ENCODE assay signal across 9 cellular contexts in the genomic region with DNA sequence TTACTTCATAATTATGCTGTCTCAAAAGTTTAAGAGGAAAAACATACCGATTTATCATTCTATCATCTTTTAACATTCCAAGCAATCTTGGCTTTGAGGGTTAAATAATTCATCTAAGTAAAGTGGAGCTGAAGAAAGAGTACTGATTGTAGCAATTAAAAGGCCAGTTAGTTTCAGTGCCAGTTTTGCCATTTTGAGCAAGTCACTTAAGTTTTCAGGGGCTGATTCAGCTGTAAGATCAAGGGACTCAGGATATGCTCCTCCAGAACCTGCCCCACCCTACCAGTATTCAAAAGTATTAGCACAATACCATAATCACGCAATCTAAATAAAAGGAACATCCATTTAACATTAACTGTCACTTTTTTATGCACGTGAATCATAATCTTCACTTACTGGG. TPM values are rescaled to one million over a fixed set of nuclear protein-coding genes. Genes with fewer than 3 reads are reported as not detected.
DNase-seq lines count a peak whose midpoint lies in the region; ATAC-seq and TF ChIP-seq lines count a peak whose summit lies in the region.
"Had no signal": no experiment of that assay in that cellular context is flagged by ENCODE, and none has a peak within 500 bp of the region (broad histone marks: within the 10 kb centered on the region; RNA-seq: fewer than 3 reads in every experiment).

No MANE protein-coding gene starts in this region.

- no peaks in the 10 kb centered on the region for H3K27me3 Mint-ChIP-seq in activated T-cell treated with anti-CD3 and anti-CD28 coated beads, Interleukin-2, amount 50 U/mL, for 72 hours (ENCODE audit: low read depth)
- no peaks in the 10 kb centered on the region for H3K27me3 Mint-ChIP-seq in T-helper 2 cell treated with Interferon-gamma antibody and Interleukin-4, amounts not matched to agents 5 μg/mL and 100 μg/mL, for 36 hours (ENCODE audit: low read depth)

- no peak for ATAC-seq in activated T-cell treated with anti-CD3 and anti-CD28 coated beads, Interleukin-2, amount 50 U/mL, for 72 hours (replicated peaks in 1 of 2)
- ATAC-seq in GM18502 (IDR thresholded peaks at IDR 0.05; ENCODE audit: poor library complexity, unreplicated experiment): no peak

- H3K4me3 Mint-ChIP-seq in activated T-cell treated with anti-CD3 and anti-CD28 coated beads, Interleukin-2, amount 50 U/mL, for 72 hours: peak overlapping the region; percentile 94 to 96
- peak overlapping the region; percentile 90 for H3K4me3 Mint-ChIP-seq in T-helper 2 cell treated with Interferon-gamma antibody and Interleukin-4, amounts not matched to agents 5 μg/mL and 100 μg/mL, for 36 hours

- no peak for DNase-seq in activated T-cell treated with anti-CD3 and anti-CD28 coated beads, Interleukin-2, amount 50 U/mL, for 72 hours
- DNase-seq in activated T-cell treated with anti-CD3 and anti-CD28 coated beads, Interleukin-2, amount 50 U/mL, for 1 hour: no peak
- DNase-seq in T-helper 2 cell treated with Interferon-gamma antibody and Interleukin-4, amounts not matched to agents 5 μg/mL and 100 μg/mL, for 36 hours (ENCODE audit: low spot score): no peak
- DNase-seq in foreskin fibroblast (peak in 1 of 2 donors; percentile 29), substantia nigra (lab: John Stamatoyannopoulos, UW) (no peak), NCI-H774 (lab: John Stamatoyannopoulos, UW) (no peak), NCI-H1048 (lab: John Stamatoyannopoulos, UW) (no peak)

- peak overlapping the region; percentile 86 to 96 for H3K4me3 ChIP-seq in foreskin fibroblast (ENCODE audit: low read depth in 1 of 2, low read length in 2 of 2)

- H3K27ac Mint-ChIP-seq in activated T-cell treated with anti-CD3 and anti-CD28 coated beads, Interleukin-2, amount 50 U/mL, for 72 hours: peak overlapping the region; percentile 85
- H3K27ac Mint-ChIP-seq in T-helper 2 cell treated with Interferon-gamma antibody and Interleukin-4, amounts not matched to agents 5 μg/mL and 100 μg/mL, for 36 hours: peak overlapping the region; percentile 92

- peaks cover 45% of the 10 kb centered on the region for H3K4me1 Mint-ChIP-seq in activated T-cell treated with anti-CD3 and anti-CD28 coated beads, Interleukin-2, amount 50 U/mL, for 72 hours (ENCODE audit: low read depth)
- H3K4me1 Mint-ChIP-seq in T-helper 2 cell treated with Interferon-gamma antibody and Interleukin-4, amounts not matched to agents 5 μg/mL and 100 μg/mL, for 36 hours (ENCODE audit: low read depth): peaks cover 45% of the 10 kb centered on the region

- no peak for TF ChIP-seq CTCF in foreskin fibroblast (IDR thresholded peaks at IDR 0.05; ENCODE audit: low read depth, low read length)

- H3K9me3 Mint-ChIP-seq in activated T-cell treated with anti-CD3 and anti-CD28 coated beads, Interleukin-2, amount 50 U/mL, for 72 hours: no peaks in the 10 kb centered on the region
- no peaks in the 10 kb centered on the region for H3K9me3 Mint-ChIP-seq in T-helper 2 cell treated with Interferon-gamma antibody and Interleukin-4, amounts not matched to agents 5 μg/mL and 100 μg/mL, for 36 hours

- peaks cover 0 to 15% of the 10 kb centered on the region in 2 donors for H3K36me3 Mint-ChIP-seq in activated T-cell treated with anti-CD3 and anti-CD28 coated beads, Interleukin-2, amount 50 U/mL, for 72 hours (ENCODE audit: insufficient read depth in 2 of 2)
- peaks cover 42% of the 10 kb centered on the region for H3K36me3 Mint-ChIP-seq in T-helper 2 cell treated with Interferon-gamma antibody and Interleukin-4, amounts not matched to agents 5 μg/mL and 100 μg/mL, for 36 hours (ENCODE audit: low read depth)

- H3K27ac ChIP-seq in substantia nigra (ENCODE audit: low read depth, low read length, poor library complexity, severe bottlenecking): peak overlapping the region; percentile 96

RNA-seq across cellular contexts. Expression of a gene that starts 1.9 kb away (rescaled TPM):
- total RNA-seq in activated T-cell treated with anti-CD3 and anti-CD28 coated beads, Interleukin-2, amount 50 U/mL, for 72 hours: 10 to 100 TPM; 58.6 to 59.9 TPM

RNA-seq across cellular contexts. Expression of a gene that starts 45.2 kb away (rescaled TPM):
- 1 to 10 TPM in 1 of 2 donors, under 1 TPM in 1; 0.81 to 1.9 TPM for total RNA-seq in activated T-cell treated with anti-CD3 and anti-CD28 coated beads, Interleukin-2, amount 50 U/mL, for 72 hours
- total RNA-seq: subcutaneous adipose tissue had no signal
